ENCODE assay signal across 9 cellular contexts in genomic region chr1:16903054-16903453, GRCh38. TPM values are rescaled to one million over a fixed set of nuclear protein-coding genes. Genes with fewer than 3 reads are reported as not detected.
DNase-seq lines count a peak whose midpoint lies in the region; ATAC-seq and TF ChIP-seq lines count a peak whose summit lies in the region.
"Had no signal": no experiment of that assay in that cellular context is flagged by ENCODE, and none has a peak within 500 bp of the region (broad histone marks: within the 10 kb centered on the region; RNA-seq: fewer than 3 reads in every experiment).

No MANE protein-coding gene starts in this region.

- H3K27ac Mint-ChIP-seq in activated naive CD8-positive, alpha-beta T cell treated with anti-CD3 and anti-CD28 coated beads, Interleukin-2, amount 10 ng/mL, durations not matched to agents 7 days and 5 days = no peak overlapping the region
- no peak overlapping the region for H3K27ac Mint-ChIP-seq in activated naive CD8-positive, alpha-beta T cell treated with anti-CD3 and anti-CD28 coated beads for 36 hours

- H3K4me1 ChIP-seq in thyroid gland = peaks cover 3 to 13% of the 10 kb centered on the region in 2 donors

- peak; percentile 29 for DNase-seq in activated naive CD8-positive, alpha-beta T cell treated with anti-CD3 and anti-CD28 coated beads, Interleukin-2, amount 10 ng/mL, durations not matched to agents 7 days and 5 days
- no peak for DNase-seq in activated naive CD8-positive, alpha-beta T cell treated with anti-CD3 and anti-CD28 coated beads for 36 hours
- DNase-seq in SHP77 treated with DMSO at 0.1 percent for 48 hours (lab: John Stamatoyannopoulos, UW) = peak; percentile 45
- DNase-seq in foreskin fibroblast = peak; percentile 85 to 86
- no peak for DNase-seq in thyroid gland
- no peak for DNase-seq in NCI-H187 treated with DMSO at 0.1 percent for 48 hours (lab: John Stamatoyannopoulos, UW)
- DNase-seq in NCI-H526 treated with DMSO at 0.1 percent for 48 hours (lab: John Stamatoyannopoulos, UW) = no peak
- DNase-seq in SK-N-DZ (ENCODE audit: low spot score) = no peak
- DNase-seq: T-helper 9 cell had no signal

- H3K4me3 ChIP-seq in foreskin fibroblast (ENCODE audit: low read depth in 1 of 2, low read length in 2 of 2) (no peak overlapping the region), thyroid gland (replicated peaks in 1 of 3) (no peak overlapping the region)

- no peaks in the 10 kb centered on the region for H3K9me3 Mint-ChIP-seq in activated naive CD8-positive, alpha-beta T cell treated with anti-CD3 and anti-CD28 coated beads, Interleukin-2, amount 10 ng/mL, durations not matched to agents 7 days and 5 days
- H3K9me3 Mint-ChIP-seq in activated naive CD8-positive, alpha-beta T cell treated with anti-CD3 and anti-CD28 coated beads for 36 hours = peaks cover 2% of the 10 kb centered on the region

- TF ChIP-seq CTCF in foreskin fibroblast (IDR thresholded peaks at IDR 0.05; ENCODE audit: low read depth, low read length) (no peak), thyroid gland (IDR thresholded peaks at IDR 0.05) (no peak)

- no peaks in the 10 kb centered on the region for H3K36me3 Mint-ChIP-seq in activated naive CD8-positive, alpha-beta T cell treated with anti-CD3 and anti-CD28 coated beads, Interleukin-2, amount 10 ng/mL, durations not matched to agents 7 days and 5 days
- no peaks in the 10 kb centered on the region for H3K36me3 Mint-ChIP-seq in activated naive CD8-positive, alpha-beta T cell treated with anti-CD3 and anti-CD28 coated beads for 36 hours

- no peaks in the 10 kb centered on the region for H3K9me3 ChIP-seq in thyroid gland

- peaks cover 33% of the 10 kb centered on the region for H3K4me1 Mint-ChIP-seq in activated naive CD8-positive, alpha-beta T cell treated with anti-CD3 and anti-CD28 coated beads, Interleukin-2, amount 10 ng/mL, durations not matched to agents 7 days and 5 days
- peaks cover 22% of the 10 kb centered on the region for H3K4me1 Mint-ChIP-seq in activated naive CD8-positive, alpha-beta T cell treated with anti-CD3 and anti-CD28 coated beads for 36 hours

- ATAC-seq in activated naive CD8-positive, alpha-beta T cell treated with anti-CD3 and anti-CD28 coated beads, Interleukin-2, amount 10 ng/mL, durations not matched to agents 7 days and 5 days (ENCODE audit: low read depth) = no peak

- 68 to 75% methylated on average over 2 of the region's 2 CpGs for WGBS in thyroid gland, 2 donors

- intact Hi-C loops in thyroid gland (cut with DNase I) = no loop called here

- POLR2A ChIA-PET in activated naive CD8-positive, alpha-beta T cell treated with anti-CD3 and anti-CD28 coated beads, Interleukin-2, amount 10 ng/mL, durations not matched to agents 7 days and 5 days (lab: Charles Lee) = interaction anchor here (0.6 to 2.7 kb wide), 7 partner anchors 11 to 389 kb away, joined by 3 to 42 read pairs (median 5); partner anchors contain the start of gene RNU1-1

- no peaks in the 10 kb centered on the region for H3K36me3 ChIP-seq in thyroid gland

- no peaks in the 10 kb centered on the region for H3K27me3 Mint-ChIP-seq in activated naive CD8-positive, alpha-beta T cell treated with anti-CD3 and anti-CD28 coated beads, Interleukin-2, amount 10 ng/mL, durations not matched to agents 7 days and 5 days
- H3K27me3 Mint-ChIP-seq in activated naive CD8-positive, alpha-beta T cell treated with anti-CD3 and anti-CD28 coated beads for 36 hours = no peaks in the 10 kb centered on the region

- H3K27me3 ChIP-seq in thyroid gland = no peaks in the 10 kb centered on the region

- peak overlapping the region; percentile 95 to 100 (median 99) for H3K27ac ChIP-seq in thyroid gland

- TF ChIP-seq POLR2A in thyroid gland (IDR thresholded peaks at IDR 0.05) = no peak

- H3K4me3 Mint-ChIP-seq in activated naive CD8-positive, alpha-beta T cell treated with anti-CD3 and anti-CD28 coated beads, Interleukin-2, amount 10 ng/mL, durations not matched to agents 7 days and 5 days = no peak overlapping the region
- no peak overlapping the region for H3K4me3 Mint-ChIP-seq in activated naive CD8-positive, alpha-beta T cell treated with anti-CD3 and anti-CD28 coated beads for 36 hours

RNA-seq across cellular contexts. Expression of gene RNU1-2, which starts 7.3 kb away (rescaled TPM):
- total RNA-seq in activated naive CD8-positive, alpha-beta T cell treated with anti-CD3 and anti-CD28 coated beads, Interleukin-2, amount 10 ng/mL, durations not matched to agents 7 days and 5 days = 1,000 to 10,000 TPM; 3,257 to 3,430 TPM
- total RNA-seq in activated naive CD8-positive, alpha-beta T cell treated with anti-CD3 and anti-CD28 coated beads for 36 hours = 100 to 1,000 TPM; 874 to 961 TPM
- under 1 TPM; under 0.01 TPM for total RNA-seq in thyroid gland
- not detected in 2 replicates for polyA plus RNA-seq in SK-N-DZ (2014; cell fraction: cytosol; rRNA removed)
- polyA plus RNA-seq in SK-N-DZ (2014; cell fraction: nucleus; rRNA removed) = not detected in 2 replicates

RNA-seq across cellular contexts. Expression of gene CROCC, which starts 18.7 kb away (rescaled TPM):
- 10 to 100 TPM; 63.0 to 69.8 TPM for total RNA-seq in activated naive CD8-positive, alpha-beta T cell treated with anti-CD3 and anti-CD28 coated beads, Interleukin-2, amount 10 ng/mL, durations not matched to agents 7 days and 5 days
- 10 to 100 TPM; 24.7 to 26.3 TPM for total RNA-seq in activated naive CD8-positive, alpha-beta T cell treated with anti-CD3 and anti-CD28 coated beads for 36 hours
- total RNA-seq in thyroid gland = 10 to 100 TPM; 15.2 to 33.1 (median 22.1) TPM
- 10.2 and 14.2 TPM in 2 replicates for polyA plus RNA-seq in SK-N-DZ (2014; cell fraction: cytosol; rRNA removed)
- polyA plus RNA-seq in SK-N-DZ (2014; cell fraction: nucleus; rRNA removed) = 85.4 and 91.9 TPM in 2 replicates

Comparison
In these comparisons a context has a peak if more than half of its experiments do, and no peak if none do; other contexts are left out.
1. DNase-seq: peak in activated naive CD8-positive, alpha-beta T cell treated with anti-CD3 and anti-CD28 coated beads, Interleukin-2, amount 10 ng/mL, durations not matched to agents 7 days and 5 days (single experiment), SHP77 treated with DMSO at 0.1 percent for 48 hours (single experiment) and foreskin fibroblast (2 of 2); none in activated naive CD8-positive, alpha-beta T cell treated with anti-CD3 and anti-CD28 coated beads for 36 hours (single experiment), thyroid gland (0 of 2), NCI-H187 treated with DMSO at 0.1 percent for 48 hours (single experiment), NCI-H526 treated with DMSO at 0.1 percent for 48 hours (single experiment) and SK-N-DZ (single experiment).
2. RNA of gene RNU1-2, which starts 7.3 kb away (total RNA-seq): 3,257 to 3,430 TPM in activated naive CD8-positive, alpha-beta T cell treated with anti-CD3 and anti-CD28 coated beads, Interleukin-2, amount 10 ng/mL, durations not matched to agents 7 days and 5 days and 874 to 961 TPM in activated naive CD8-positive, alpha-beta T cell treated with anti-CD3 and anti-CD28 coated beads for 36 hours; under 0.01 TPM in thyroid gland; every median in the first group is over 100 times any median in the second.